12 cellular contexts compared by ENCODE assay signal in genomic region chr2:152657042-152657441, GRCh38.
DNase-seq lines count a peak whose midpoint lies in the region; ATAC-seq and TF ChIP-seq lines count a peak whose summit lies in the region.
"Had no signal": no experiment of that assay in that cellular context is flagged by ENCODE, and none has a peak within 500 bp of the region (broad histone marks: within the 10 kb centered on the region; RNA-seq: fewer than 3 reads in every experiment).

No MANE protein-coding gene starts in this region.

- H3K4me3 ChIP-seq in GM12865 (ENCODE audit: low read depth, low read length) = no peak overlapping the region
- no peak overlapping the region for H3K4me3 ChIP-seq in gastrocnemius medialis
- H3K4me3 ChIP-seq in aorta (ENCODE audit: low read length in 2 of 2) = no peak overlapping the region
- H3K4me3 ChIP-seq: skin epidermis had no signal

- H3K9me3 ChIP-seq in gastrocnemius medialis (no peaks in the 10 kb centered on the region), aorta (ENCODE audit: control insufficient read depth, low read length) (no peaks in the 10 kb centered on the region)

- no peaks in the 10 kb centered on the region for H3K9me3 Mint-ChIP-seq in activated B cell treated with CpG ODN at 0.5 μM for 24 hours
- H3K9me3 Mint-ChIP-seq: natural killer cell treated with Interleukin-12 subunit alpha and Interleukin-12 subunit beta and Interleukin-15 and Interleukin-18, amount 100 ng/mL, for 72 hours had no signal

- no peaks in the 10 kb centered on the region for H3K27me3 ChIP-seq in gastrocnemius medialis
- no peaks in the 10 kb centered on the region for H3K27me3 ChIP-seq in aorta (ENCODE audit: control insufficient read depth in 1 of 2, insufficient read depth in 2 of 2, low read length in 1 of 2)

- peaks cover 85% of the 10 kb centered on the region for H3K36me3 Mint-ChIP-seq in activated B cell treated with CpG ODN at 0.5 μM for 24 hours (ENCODE audit: low read depth)

- POLR2A ChIA-PET in activated B cell treated with CpG ODN at 0.5 μM for 24 hours (lab: Charles Lee) = no interaction called here

- intact Hi-C loops in activated B cell treated with CpG ODN at 0.5 μM for 24 hours (cut with micrococcal nuclease) (loop anchor here (5.0 to 10.0 kb wide), 2 partner anchors 35 to 1192 kb away; no protein-coding TSS in a partner anchor), gastrocnemius medialis (cut with DNase I; ENCODE audit: low total_unique reads) (no loop called here), aorta (cut with DNase I) (no loop called here)

- H3K27ac Mint-ChIP-seq in activated B cell treated with CpG ODN at 0.5 μM for 24 hours = peak overlapping the region; percentile 50
- H3K27ac Mint-ChIP-seq: natural killer cell treated with Interleukin-12 subunit alpha and Interleukin-12 subunit beta and Interleukin-15 and Interleukin-18, amount 100 ng/mL, for 72 hours had no signal

- TF ChIP-seq POLR2A in gastrocnemius medialis (IDR thresholded peaks at IDR 0.05) = no peak

- no peak for TF ChIP-seq CTCF in GM12865 (IDR thresholded peaks at IDR 0.05; ENCODE audit: insufficient read depth, low read depth, low read length, missing control alignments)
- TF ChIP-seq CTCF in activated B cell treated with CpG ODN at 0.5 μM for 24 hours (IDR thresholded peaks at IDR 0.05) = no peak
- TF ChIP-seq CTCF in gastrocnemius medialis (IDR thresholded peaks at IDR 0.05 in 4 of 5, conservative IDR thresholded peaks at IDR 0.05 in 1 of 5) = no peak

- DNase-seq in GM12865 (ENCODE audit: low read depth) (peak; percentile 29), activated B cell treated with CpG ODN at 0.5 μM for 24 hours (no peak), GM19238 (ENCODE audit: insufficient read length, low spot score) (no peak), gastrocnemius medialis (no peak), aorta (no peak)
- DNase-seq: NCI-H1417 treated with DMSO at 0.1 percent for 48 hours, NCI-H69 had no signal

- ATAC-seq in GM19035 (IDR thresholded peaks at IDR 0.05; ENCODE audit: unreplicated experiment) = peak; percentile 56
- peak; percentile 91 for ATAC-seq in HG02870 (IDR thresholded peaks at IDR 0.05; ENCODE audit: unreplicated experiment)
- ATAC-seq in activated B cell treated with CpG ODN at 0.5 μM for 24 hours (ENCODE audit: low read depth) = peak; percentile 28
- no peak for ATAC-seq in HG02938 (IDR thresholded peaks at IDR 0.05; ENCODE audit: unreplicated experiment)
- ATAC-seq in gastrocnemius medialis = no peak
- ATAC-seq in aorta (ENCODE audit: low FRiP score) = no peak
- ATAC-seq: natural killer cell treated with Interleukin-12 subunit alpha and Interleukin-12 subunit beta and Interleukin-15 and Interleukin-18, amount 100 ng/mL, for 72 hours had no signal

- H3K4me1 ChIP-seq in gastrocnemius medialis (no peaks in the 10 kb centered on the region), aorta (ENCODE audit: control insufficient read depth in 1 of 2, insufficient read depth in 2 of 2, low read length in 2 of 2) (no peaks in the 10 kb centered on the region)

- no peak overlapping the region for H3K4me3 Mint-ChIP-seq in activated B cell treated with CpG ODN at 0.5 μM for 24 hours
- H3K4me3 Mint-ChIP-seq: natural killer cell treated with Interleukin-12 subunit alpha and Interleukin-12 subunit beta and Interleukin-15 and Interleukin-18, amount 100 ng/mL, for 72 hours had no signal

- CTCF ChIA-PET in activated B cell treated with CpG ODN at 0.5 μM for 24 hours (lab: Charles Lee) = no interaction called here

- WGBS in aorta, 2 donors = 76 to 83% methylated on average over 4 of the region's 4 CpGs

- H3K4me1 Mint-ChIP-seq in activated B cell treated with CpG ODN at 0.5 μM for 24 hours = peaks cover 4% of the 10 kb centered on the region

- no peak overlapping the region for H3K27ac ChIP-seq in gastrocnemius medialis
- no peak overlapping the region for H3K27ac ChIP-seq in aorta (ENCODE audit: low read depth in 1 of 2, low read length in 2 of 2)
- H3K27ac ChIP-seq: skin epidermis had no signal

- no peaks in the 10 kb centered on the region for H3K27me3 Mint-ChIP-seq in activated B cell treated with CpG ODN at 0.5 μM for 24 hours
- H3K27me3 Mint-ChIP-seq: natural killer cell treated with Interleukin-12 subunit alpha and Interleukin-12 subunit beta and Interleukin-15 and Interleukin-18, amount 100 ng/mL, for 72 hours had no signal

- peaks cover 3 to 81% of the 10 kb centered on the region in 2 donors for H3K36me3 ChIP-seq in gastrocnemius medialis
- peaks cover 0 to 3% of the 10 kb centered on the region in 2 donors for H3K36me3 ChIP-seq in aorta (ENCODE audit: control insufficient read depth in 1 of 2, insufficient read depth in 2 of 2, low read length in 1 of 2)

- in situ Hi-C loops in gastrocnemius medialis (cut with MboI; ENCODE audit: low sequenced_read_pairs in 4 of 4) = no loop called here

Comparison
In these comparisons a context has a peak if more than half of its experiments do, and no peak if none do; other contexts are left out.
1. ATAC-seq: peak in GM19035 (single experiment), HG02870 (single experiment) and activated B cell treated with CpG ODN at 0.5 μM for 24 hours (single experiment); none in HG02938 (single experiment), gastrocnemius medialis (0 of 2) and aorta (single experiment).